Comparison of ENCODE assay signal across 1 cellular context in genomic region chr3:185070491-185071335, GRCh38.
TF ChIP-seq lines count a peak whose summit lies in the region.

No MANE protein-coding gene starts in this region.

TF ChIP-seq in SK-N-SH treated with all-trans-retinoic acid at 6 μM for 48 hours, 23 proteins besides CTCF, POLR2A, EP300 and RAD21 (continued from another document):
- no peak for TF ChIP-seq POU6F1 (CRISPR knock-in tag; IDR thresholded peaks at IDR 0.05; ENCODE audit: borderline replicate concordance, low read depth)
